8 cellular contexts compared by ENCODE assay signal in genomic region chr2:113720167-113720566, GRCh38. TPM values are rescaled to one million over a fixed set of nuclear protein-coding genes. Genes with fewer than 3 reads are reported as not detected.
A peak's percentile ranks its signal among the peaks of the same experiment; 100 is the strongest.
DNase-seq lines count a peak whose midpoint lies in the region; ATAC-seq and TF ChIP-seq lines count a peak whose summit lies in the region.

No MANE protein-coding gene starts in this region.

- H3K27me3 ChIP-seq in hepatocyte (no peaks in the 10 kb centered on the region), right atrium auricular region (no peaks in the 10 kb centered on the region)

- no peaks in the 10 kb centered on the region for H3K36me3 ChIP-seq in hepatocyte (replicated peaks; ENCODE audit: insufficient read depth, low read depth)
- peaks cover 56% of the 10 kb centered on the region for H3K36me3 ChIP-seq in right atrium auricular region

- no peak overlapping the region for H3K4me3 ChIP-seq in HFF-Myc (replicated peaks; ENCODE audit: low read depth, low read length)
- H3K4me3 ChIP-seq in hepatocyte, result no peak overlapping the region
- no peak overlapping the region for H3K4me3 ChIP-seq in right atrium auricular region

- no peak overlapping the region for H3K4me2 ChIP-seq in hepatocyte

- no peaks in the 10 kb centered on the region for H3K79me2 ChIP-seq in hepatocyte

- no peak overlapping the region for H3K27ac ChIP-seq in hepatocyte
- no peak overlapping the region for H3K27ac ChIP-seq in right atrium auricular region

- in situ Hi-C loops in SK-MEL-5 (cut with HindIII; ENCODE audit: low pct_unique_long_range_greater_than_20kb, low sequenced_read_pairs), result no loop called here

- DNase-seq in AG20443 (ENCODE audit: low spot score), result peak; percentile 36
- no peak for DNase-seq in HFF-Myc (ENCODE audit: extremely low read depth, low read depth)
- peak; percentile 41 for DNase-seq in SK-MEL-5 (ENCODE audit: low read depth, low spot score)
- DNase-seq in hepatocyte (ENCODE audit: low spot score), result no peak
- no peak for DNase-seq in activated naive CD4-positive, alpha-beta T cell treated with anti-CD3 and anti-CD28 coated beads, Interleukin-2, amount 50 U/mL, for 16 hours
- DNase-seq in NCI-H524 treated with DMSO at 0.1 percent for 48 hours (lab: John Stamatoyannopoulos, UW), result no peak
- DNase-seq in right atrium auricular region (ENCODE audit: low spot score), result no peak

- ATAC-seq in GM18909 (IDR thresholded peaks at IDR 0.05; ENCODE audit: poor library complexity, unreplicated experiment), result no peak

- no peaks in the 10 kb centered on the region for H3K9me2 ChIP-seq in hepatocyte (replicated peaks; ENCODE audit: insufficient read depth)

- H3K9me3 ChIP-seq in hepatocyte (ENCODE audit: low read depth) (no peaks in the 10 kb centered on the region), right atrium auricular region (no peaks in the 10 kb centered on the region)

- H3K4me1 ChIP-seq in hepatocyte (ENCODE audit: insufficient read depth), result no peaks in the 10 kb centered on the region
- no peaks in the 10 kb centered on the region for H3K4me1 ChIP-seq in right atrium auricular region

- H2AFZ ChIP-seq in hepatocyte, result no peak overlapping the region

- TF ChIP-seq CTCF in HFF-Myc (IDR thresholded peaks at IDR 0.05; ENCODE audit: low read depth, low read length, missing control alignments) (peak; percentile 27), hepatocyte (IDR thresholded peaks at IDR 0.05; ENCODE audit: poor library complexity) (peak; percentile 51), right atrium auricular region (IDR thresholded peaks at IDR 0.05) (peak in 1 of 2 donors; percentile 56)

- WGBS in hepatocyte (ENCODE audit: low lambda C conversion rate, missing lambda C conversion rate), result 76% methylated on average over 3 of the region's 3 CpGs

- H4K20me1 ChIP-seq in hepatocyte (ENCODE audit: insufficient read depth, poor library complexity, severe bottlenecking), result no peaks in the 10 kb centered on the region

RNA-seq across cellular contexts. Expression of gene SLC35F5, which starts 36.3 kb away (rescaled TPM):
- total RNA-seq in SK-MEL-5 (2014; rRNA removed; shearing (Covaris generic)), result 117 and 133 TPM in 2 replicates
- polyA plus RNA-seq in SK-MEL-5 (2015; cell fraction: cytosol; rRNA removed), result 41.0 and 50.1 TPM in 2 replicates
- polyA plus RNA-seq in SK-MEL-5 (2015; cell fraction: nucleus; rRNA removed), result 76.4 and 87.4 TPM in 2 replicates
- total RNA-seq in hepatocyte (132 and 145 TPM in 2 replicates), right atrium auricular region (10 to 100 TPM; 38.7 to 54.3 TPM)
- polyA plus RNA-seq in hepatocyte, result 67.5 and 69.4 TPM in 2 replicates

Comparison
In these comparisons a context has a peak if more than half of its experiments do, and no peak if none do; other contexts are left out.
1. DNase-seq: peak in AG20443 (single experiment) and SK-MEL-5 (single experiment); none in HFF-Myc (single experiment), hepatocyte (single experiment), activated naive CD4-positive, alpha-beta T cell treated with anti-CD3 and anti-CD28 coated beads, Interleukin-2, amount 50 U/mL, for 16 hours (single experiment), NCI-H524 treated with DMSO at 0.1 percent for 48 hours (single experiment) and right atrium auricular region (single experiment).